In the genomic region with DNA sequence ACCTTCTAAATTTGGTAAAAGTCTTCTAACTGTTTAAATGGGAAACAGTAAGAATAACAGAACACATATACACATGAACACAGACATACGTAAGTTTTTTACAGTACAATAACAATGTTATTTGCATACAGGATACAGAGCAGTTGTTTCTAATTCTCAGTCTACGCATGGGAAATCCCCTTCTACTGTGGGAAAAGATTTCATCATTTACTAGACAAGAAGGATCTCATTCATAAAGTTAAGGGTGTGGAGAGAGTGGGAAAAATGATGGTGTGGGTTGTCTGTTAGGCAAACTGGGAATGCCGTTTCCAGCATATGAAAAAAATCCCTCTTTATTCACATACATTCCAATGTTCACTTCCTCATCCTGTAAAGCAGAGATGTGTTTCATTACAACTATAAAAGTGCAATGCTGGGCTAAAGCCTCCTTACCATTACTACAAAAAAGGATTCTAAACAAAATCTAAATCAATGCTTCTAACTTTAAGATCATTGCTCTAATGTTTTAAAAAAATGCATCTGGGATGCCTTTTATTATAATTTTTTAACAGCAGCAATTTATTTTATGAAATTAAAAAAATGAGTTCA, we compare ENCODE assay signal across 1 cellular context.
TF ChIP-seq lines count a peak whose summit lies in the region.

No MANE protein-coding gene starts in this region.

TF ChIP-seq in GM12878, 131 proteins besides CTCF, POLR2A, EP300 and RAD21 (continued from another document):
- TF ChIP-seq, protein P1, sequence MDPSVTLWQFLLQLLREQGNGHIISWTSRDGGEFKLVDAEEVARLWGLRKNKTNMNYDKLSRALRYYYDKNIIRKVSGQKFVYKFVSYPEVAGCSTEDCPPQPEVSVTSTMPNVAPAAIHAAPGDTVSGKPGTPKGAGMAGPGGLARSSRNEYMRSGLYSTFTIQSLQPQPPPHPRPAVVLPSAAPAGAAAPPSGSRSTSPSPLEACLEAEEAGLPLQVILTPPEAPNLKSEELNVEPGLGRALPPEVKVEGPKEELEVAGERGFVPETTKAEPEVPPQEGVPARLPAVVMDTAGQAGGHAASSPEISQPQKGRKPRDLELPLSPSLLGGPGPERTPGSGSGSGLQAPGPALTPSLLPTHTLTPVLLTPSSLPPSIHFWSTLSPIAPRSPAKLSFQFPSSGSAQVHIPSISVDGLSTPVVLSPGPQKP (IDR thresholded peaks at IDR 0.05; ENCODE audit: low read depth, low read length) = no peak
- peak; percentile 50; the same call in 1 of the 2 replicates for TF ChIP-seq IKZF1 (conservative IDR thresholded peaks at IDR 0.05)
- TF ChIP-seq RUNX3 (IDR thresholded peaks at IDR 0.05; ENCODE audit: low read length) = peak; percentile 53; the same call in 1 of the 2 replicates
- TF ChIP-seq, protein P2, sequence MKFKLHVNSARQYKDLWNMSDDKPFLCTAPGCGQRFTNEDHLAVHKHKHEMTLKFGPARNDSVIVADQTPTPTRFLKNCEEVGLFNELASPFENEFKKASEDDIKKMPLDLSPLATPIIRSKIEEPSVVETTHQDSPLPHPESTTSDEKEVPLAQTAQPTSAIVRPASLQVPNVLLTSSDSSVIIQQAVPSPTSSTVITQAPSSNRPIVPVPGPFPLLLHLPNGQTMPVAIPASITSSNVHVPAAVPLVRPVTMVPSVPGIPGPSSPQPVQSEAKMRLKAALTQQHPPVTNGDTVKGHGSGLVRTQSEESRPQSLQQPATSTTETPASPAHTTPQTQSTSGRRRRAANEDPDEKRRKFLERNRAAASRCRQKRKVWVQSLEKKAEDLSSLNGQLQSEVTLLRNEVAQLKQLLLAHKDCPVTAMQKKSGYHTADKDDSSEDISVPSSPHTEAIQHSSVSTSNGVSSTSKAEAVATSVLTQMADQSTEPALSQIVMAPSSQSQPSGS (IDR thresholded peaks at IDR 0.05; ENCODE audit: low read length) = peak; percentile 55; the same call in 1 of the 2 replicates
- TF ChIP-seq NR2C2 (IDR thresholded peaks at IDR 0.05; ENCODE audit: borderline replicate concordance, control insufficient read depth, insufficient read length, low read depth) = no peak
- TF ChIP-seq, protein P3, sequence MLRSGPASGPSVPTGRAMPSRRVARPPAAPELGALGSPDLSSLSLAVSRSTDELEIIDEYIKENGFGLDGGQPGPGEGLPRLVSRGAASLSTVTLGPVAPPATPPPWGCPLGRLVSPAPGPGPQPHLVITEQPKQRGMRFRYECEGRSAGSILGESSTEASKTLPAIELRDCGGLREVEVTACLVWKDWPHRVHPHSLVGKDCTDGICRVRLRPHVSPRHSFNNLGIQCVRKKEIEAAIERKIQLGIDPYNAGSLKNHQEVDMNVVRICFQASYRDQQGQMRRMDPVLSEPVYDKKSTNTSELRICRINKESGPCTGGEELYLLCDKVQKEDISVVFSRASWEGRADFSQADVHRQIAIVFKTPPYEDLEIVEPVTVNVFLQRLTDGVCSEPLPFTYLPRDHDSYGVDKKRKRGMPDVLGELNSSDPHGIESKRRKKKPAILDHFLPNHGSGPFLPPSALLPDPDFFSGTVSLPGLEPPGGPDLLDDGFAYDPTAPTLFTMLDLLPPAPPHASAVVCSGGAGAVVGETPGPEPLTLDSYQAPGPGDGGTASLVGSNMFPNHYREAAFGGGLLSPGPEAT (IDR thresholded peaks at IDR 0.05; ENCODE audit: low read depth) = peak; percentile 66
- TF ChIP-seq FOXM1 (IDR thresholded peaks at IDR 0.05; ENCODE audit: low read depth, low read length) = no peak
- TF ChIP-seq IKZF2 (IDR thresholded peaks at IDR 0.05) = peak; percentile 61 to 78; a peak in 3 of 4 replicates
- no peak for TF ChIP-seq ETV6 (conservative IDR thresholded peaks at IDR 0.05 in 1 of 2, IDR thresholded peaks at IDR 0.05 in 1 of 2; ENCODE audit: borderline replicate concordance in 1 of 2, low read depth in 1 of 2)
- TF ChIP-seq NR2C1 (IDR thresholded peaks at IDR 0.05) = no peak
- TF ChIP-seq, protein P4, sequence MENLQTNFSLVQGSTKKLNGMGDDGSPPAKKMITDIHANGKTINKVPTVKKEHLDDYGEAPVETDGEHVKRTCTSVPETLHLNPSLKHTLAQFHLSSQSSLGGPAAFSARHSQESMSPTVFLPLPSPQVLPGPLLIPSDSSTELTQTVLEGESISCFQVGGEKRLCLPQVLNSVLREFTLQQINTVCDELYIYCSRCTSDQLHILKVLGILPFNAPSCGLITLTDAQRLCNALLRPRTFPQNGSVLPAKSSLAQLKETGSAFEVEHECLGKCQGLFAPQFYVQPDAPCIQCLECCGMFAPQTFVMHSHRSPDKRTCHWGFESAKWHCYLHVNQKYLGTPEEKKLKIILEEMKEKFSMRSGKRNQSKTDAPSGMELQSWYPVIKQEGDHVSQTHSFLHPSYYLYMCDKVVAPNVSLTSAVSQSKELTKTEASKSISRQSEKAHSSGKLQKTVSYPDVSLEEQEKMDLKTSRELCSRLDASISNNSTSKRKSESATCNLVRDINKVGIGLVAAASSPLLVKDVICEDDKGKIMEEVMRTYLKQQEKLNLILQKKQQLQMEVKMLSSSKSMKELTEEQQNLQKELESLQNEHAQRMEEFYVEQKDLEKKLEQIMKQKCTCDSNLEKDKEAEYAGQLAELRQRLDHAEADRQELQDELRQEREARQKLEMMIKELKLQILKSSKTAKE (IDR thresholded peaks at IDR 0.05; ENCODE audit: low read depth, poor library complexity, severe bottlenecking) = peak; percentile 33
